ENCODE assay signal across 18 cellular contexts in the genomic region with DNA sequence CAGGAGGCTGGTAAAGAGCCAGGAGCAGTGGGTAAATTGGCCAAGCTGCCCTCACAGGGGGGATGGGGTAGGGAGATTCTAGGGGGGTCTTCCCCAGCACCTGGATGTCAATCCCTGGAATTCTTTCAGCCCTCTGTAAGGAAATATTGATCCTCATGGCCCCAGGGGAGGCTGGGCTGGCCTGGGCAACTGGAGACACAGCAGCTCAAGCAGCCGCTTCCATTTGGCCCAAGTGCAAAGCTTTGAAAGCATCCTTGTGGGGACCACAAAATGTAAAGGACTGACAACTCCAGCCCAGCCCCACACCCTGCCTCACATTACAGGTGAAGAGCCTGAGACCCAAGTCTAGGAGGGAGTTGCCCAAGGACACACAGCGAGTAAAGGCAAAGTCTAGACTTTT. TPM values are rescaled to one million over a fixed set of nuclear protein-coding genes. Genes with fewer than 3 reads are reported as not detected.
A peak's percentile ranks its signal among the peaks of the same experiment; 100 is the strongest.
DNase-seq lines count a peak whose midpoint lies in the region; ATAC-seq and TF ChIP-seq lines count a peak whose summit lies in the region.
"Had no signal": no experiment of that assay in that cellular context is flagged by ENCODE, and none has a peak within 500 bp of the region (broad histone marks: within the 10 kb centered on the region; RNA-seq: fewer than 3 reads in every experiment).

No MANE protein-coding gene starts in this region.

- H3K9me3 ChIP-seq in neural progenitor cell (ENCODE audit: low read depth) (no peaks in the 10 kb centered on the region), upper lobe of right lung (no peaks in the 10 kb centered on the region)
- H3K9me3 ChIP-seq: MG63 had no signal

- H3K4me1 Mint-ChIP-seq in neural progenitor cell: peaks cover 43% of the 10 kb centered on the region

- peaks cover 10% of the 10 kb centered on the region for H3K36me3 Mint-ChIP-seq in neural progenitor cell
- H3K36me3 Mint-ChIP-seq: activated naive CD8-positive, alpha-beta T cell treated with anti-CD3 and anti-CD28 coated beads for 36 hours had no signal

- no peak overlapping the region for H3K4me2 ChIP-seq in neural progenitor cell
- H3K4me2 ChIP-seq: GM23338 had no signal

- no peak overlapping the region for H3K4me3 Mint-ChIP-seq in neural progenitor cell
- H3K4me3 Mint-ChIP-seq: activated naive CD8-positive, alpha-beta T cell treated with anti-CD3 and anti-CD28 coated beads for 36 hours; CD4-positive, alpha-beta T cell; GM23338 had no signal

- H3K9me3 Mint-ChIP-seq in neural progenitor cell: no peaks in the 10 kb centered on the region
- H3K9me3 Mint-ChIP-seq: activated naive CD8-positive, alpha-beta T cell treated with anti-CD3 and anti-CD28 coated beads for 36 hours; CD4-positive, alpha-beta T cell; GM23338 had no signal

- no peaks in the 10 kb centered on the region for H3K36me3 ChIP-seq in neural progenitor cell
- H3K36me3 ChIP-seq in upper lobe of right lung: peaks cover 9% of the 10 kb centered on the region

- peaks cover 16% of the 10 kb centered on the region for H3F3A ChIP-seq in neural progenitor cell (ENCODE audit: low read depth)

- H4K20me1 ChIP-seq in neural progenitor cell (ENCODE audit: low read depth): no peaks in the 10 kb centered on the region

- no peak overlapping the region for H3K9ac ChIP-seq in neural progenitor cell

- H2AFZ ChIP-seq in neural progenitor cell (replicated peaks): no peak overlapping the region
- H2AFZ ChIP-seq: GM23338 had no signal

- H3K27me3 ChIP-seq in dorsolateral prefrontal cortex (no peaks in the 10 kb centered on the region), neural progenitor cell (no peaks in the 10 kb centered on the region), upper lobe of right lung (no peaks in the 10 kb centered on the region)
- H3K27me3 ChIP-seq: MG63 had no signal

- DNase-seq in NCI-H82 (lab: John Stamatoyannopoulos, UW): peak; percentile 73
- no peak for DNase-seq in NCI-H82 treated with DMSO at 0.1 percent for 48 hours (lab: John Stamatoyannopoulos, UW; ENCODE audit: unreplicated experiment)
- DNase-seq in dorsolateral prefrontal cortex: no peak
- no peak for DNase-seq in neural progenitor cell (ENCODE audit: low spot score)
- no peak for DNase-seq in upper lobe of right lung
- no peak for DNase-seq in NCI-H69 (lab: John Stamatoyannopoulos, UW)
- DNase-seq in foreskin fibroblast: no peak
- no peak for DNase-seq in AML-193 (lab: John Stamatoyannopoulos, UW)
- DNase-seq: 8988T; activated CD4-positive, CD25-positive, alpha-beta regulatory T cell treated with anti-CD3 and anti-CD28 coated beads, Interleukin-2, amount 50 U/mL, for 72 hours; activated naive CD8-positive, alpha-beta T cell treated with anti-CD3 and anti-CD28 coated beads for 36 hours; CD4-positive, alpha-beta T cell; head of caudate nucleus; islet precursor cell; MG63; NCI-H2029; T-helper 2 cell had no signal

- no peaks in the 10 kb centered on the region for H3K79me2 ChIP-seq in neural progenitor cell (ENCODE audit: low read depth)

- intact Hi-C loops in dorsolateral prefrontal cortex (cut with DNase I) (no loop called here), upper lobe of right lung (cut with DNase I) (no loop called here)

- H3K27ac ChIP-seq in dorsolateral prefrontal cortex: peak overlapping the region in 52 of 59 donors; percentile 27 to 100 (median 94)
- H3K27ac ChIP-seq in neural progenitor cell: no peak overlapping the region
- H3K27ac ChIP-seq in upper lobe of right lung: peak overlapping the region; percentile 96

- peaks cover 16% of the 10 kb centered on the region for H3K4me1 ChIP-seq in neural progenitor cell
- H3K4me1 ChIP-seq in upper lobe of right lung: peaks cover 46% of the 10 kb centered on the region

- no peak for ATAC-seq in upper lobe of right lung
- ATAC-seq: GM23338 had no signal

- no peak for TF ChIP-seq CTCF in dorsolateral prefrontal cortex (IDR thresholded peaks at IDR 0.05 in 54 of 56, conservative IDR thresholded peaks at IDR 0.05 in 2 of 56; ENCODE audit: low read depth in 1 of 56, partially characterized antibody in 56 of 56)
- no peak for TF ChIP-seq CTCF in neural progenitor cell (IDR thresholded peaks at IDR 0.05)
- TF ChIP-seq CTCF in upper lobe of right lung (IDR thresholded peaks at IDR 0.05): no peak
- TF ChIP-seq CTCF in foreskin fibroblast (IDR thresholded peaks at IDR 0.05; ENCODE audit: low read depth, low read length): no peak

- H3K27ac Mint-ChIP-seq in neural progenitor cell: peak overlapping the region; percentile 37
- H3K27ac Mint-ChIP-seq: activated naive CD8-positive, alpha-beta T cell treated with anti-CD3 and anti-CD28 coated beads for 36 hours; CD4-positive, alpha-beta T cell; GM23338 had no signal

- H3K4me3 ChIP-seq in dorsolateral prefrontal cortex: no peak overlapping the region
- no peak overlapping the region for H3K4me3 ChIP-seq in neural progenitor cell
- H3K4me3 ChIP-seq in upper lobe of right lung: no peak overlapping the region
- no peak overlapping the region for H3K4me3 ChIP-seq in foreskin fibroblast (ENCODE audit: low read depth in 1 of 2, low read length in 2 of 2)
- H3K4me3 ChIP-seq: GM23338, MG63 had no signal

- H3K27me3 Mint-ChIP-seq in neural progenitor cell (ENCODE audit: insufficient read depth, low read depth): peaks cover 2% of the 10 kb centered on the region
- H3K27me3 Mint-ChIP-seq: activated naive CD8-positive, alpha-beta T cell treated with anti-CD3 and anti-CD28 coated beads for 36 hours had no signal

RNA-seq across cellular contexts. Expression of a gene that starts 39.4 kb away (rescaled TPM):
- total RNA-seq in dorsolateral prefrontal cortex (10 to 100 TPM; 32.8 to 72.7 (median 51.3) TPM), neural progenitor cell (ENCODE audit: low replicate concordance) (16.4 and 33.3 TPM in 2 replicates), upper lobe of right lung (36.0 TPM)
